ENCODE assay signal across 8 cellular contexts in the genomic region with DNA sequence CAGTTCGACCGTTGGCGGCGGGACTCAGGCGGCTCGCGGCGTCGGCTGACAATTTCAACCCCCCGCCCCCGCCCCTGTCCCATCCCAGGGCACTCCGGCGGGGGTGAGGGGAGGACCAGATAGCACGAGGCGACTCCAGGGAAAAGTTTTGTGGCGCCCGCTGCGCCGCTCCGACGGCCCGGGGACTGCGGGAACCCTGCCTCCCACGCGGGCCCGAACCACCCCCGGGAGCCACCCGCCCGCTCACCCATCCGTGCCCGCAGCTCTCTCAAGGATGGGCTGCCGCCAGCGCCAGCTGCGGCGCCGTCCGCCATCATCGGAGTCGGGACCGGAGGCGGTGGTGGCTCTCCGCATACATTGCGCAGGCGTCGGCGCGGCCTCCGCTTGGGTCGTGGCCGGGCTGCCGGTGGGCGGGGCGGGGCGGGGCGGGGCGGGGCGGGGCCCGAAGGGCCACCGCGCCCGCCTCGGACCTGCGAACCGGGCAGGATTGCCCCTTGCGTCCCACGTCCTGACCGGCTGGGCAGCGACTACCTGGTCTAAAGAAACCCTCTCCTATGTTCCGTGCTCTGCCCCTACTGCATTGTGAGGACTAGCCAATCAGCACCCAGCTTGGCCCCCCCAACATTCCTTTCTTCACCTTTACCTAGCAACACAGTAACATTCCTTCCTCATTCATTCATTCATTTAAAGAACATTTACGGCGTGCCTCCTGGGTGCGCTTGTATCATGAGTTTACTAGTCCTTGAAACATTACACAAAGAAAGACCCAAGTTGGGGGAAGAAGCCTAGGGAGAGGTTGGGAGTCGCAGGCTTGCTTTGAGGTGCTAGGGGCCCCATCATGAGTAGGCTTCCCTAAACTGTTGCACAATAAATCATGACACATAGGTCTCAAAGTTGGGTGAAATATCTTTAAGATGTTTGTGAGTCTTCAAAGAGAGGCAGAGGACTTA. TPM values are rescaled to one million over a fixed set of nuclear protein-coding genes. Genes with fewer than 3 reads are reported as not detected.
DNase-seq lines count a peak whose midpoint lies in the region; ATAC-seq and TF ChIP-seq lines count a peak whose summit lies in the region.

A gene with protein sequence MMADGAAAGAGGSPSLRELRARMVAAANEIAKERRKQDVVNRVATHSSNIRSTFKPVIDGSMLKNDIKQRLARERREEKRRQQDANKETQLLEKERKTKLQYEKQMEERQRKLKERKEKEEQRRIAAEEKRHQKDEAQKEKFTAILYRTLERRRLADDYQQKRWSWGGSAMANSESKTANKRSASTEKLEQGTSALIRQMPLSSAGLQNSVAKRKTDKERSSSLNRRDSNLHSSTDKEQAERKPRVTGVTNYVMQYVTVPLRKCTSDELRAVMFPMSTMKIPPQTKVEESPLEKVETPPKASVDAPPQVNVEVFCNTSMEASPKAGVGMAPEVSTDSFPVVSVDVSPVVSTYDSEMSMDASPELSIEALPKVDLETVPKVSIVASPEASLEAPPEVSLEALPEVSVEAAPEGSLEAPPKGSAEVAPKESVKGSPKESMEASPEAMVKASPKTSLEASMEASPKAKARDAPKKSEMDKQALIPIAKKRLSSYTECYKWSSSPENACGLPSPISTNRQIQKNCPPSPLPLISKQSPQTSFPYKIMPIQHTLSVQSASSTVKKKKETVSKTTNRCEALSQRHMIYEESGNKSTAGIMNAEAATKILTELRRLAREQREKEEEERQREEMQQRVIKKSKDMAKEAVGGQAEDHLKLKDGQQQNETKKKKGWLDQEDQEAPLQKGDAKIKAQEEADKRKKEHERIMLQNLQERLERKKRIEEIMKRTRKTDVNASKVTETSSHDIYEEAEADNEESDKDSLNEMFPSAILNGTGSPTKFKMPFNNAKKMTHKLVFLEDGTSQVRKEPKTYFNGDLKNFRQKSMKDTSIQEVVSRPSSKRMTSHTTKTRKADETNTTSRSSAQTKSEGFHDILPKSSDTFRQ (minus strand): TSS at position 359 of the 950 bp plus-strand sequence. CDS start 42 bp downstream, at position 317.

- no peaks in the 10 kb centered on the region for H3K9me3 Mint-ChIP-seq in CD4-positive, alpha-beta T cell

- H3K4me3 ChIP-seq in gastroesophageal sphincter, result peak within 1 kb of the TSS; percentile 70 to 81
- H3K4me3 ChIP-seq in osteoblast (ENCODE audit: insufficient read depth, low read length), result peak within 1 kb of the TSS; percentile 76
- H3K4me3 ChIP-seq in thyroid gland (replicated peaks in 1 of 3), result peak within 1 kb of the TSS in 2 of 3 donors; percentile 42 to 48

- DNase-seq in CD4-positive, alpha-beta T cell, result peak; percentile 40 to 67 (median 58)
- peak; percentile 69 for DNase-seq in RWPE1 (ENCODE audit: low spot score)
- DNase-seq in activated gamma-delta T cell (lab: John Stamatoyannopoulos, UW), result peak; percentile 50
- DNase-seq in osteoblast (ENCODE audit: insufficient read length, low spot score, missing footprints), result peak; percentile 92
- DNase-seq in thyroid gland, result peak; percentile 63 to 65

- no peaks in the 10 kb centered on the region for H3K9me3 ChIP-seq in CD4-positive, alpha-beta T cell (ENCODE audit: control insufficient read depth, low read length)
- no peaks in the 10 kb centered on the region for H3K9me3 ChIP-seq in gastroesophageal sphincter
- no peaks in the 10 kb centered on the region for H3K9me3 ChIP-seq in osteoblast (ENCODE audit: low read depth, low read length)
- no peaks in the 10 kb centered on the region for H3K9me3 ChIP-seq in thyroid gland

- no peak for TF ChIP-seq CTCF in CD4-positive, alpha-beta T cell (IDR thresholded peaks at IDR 0.05)
- TF ChIP-seq CTCF in RWPE1 (conservative IDR thresholded peaks at IDR 0.05; ENCODE audit: low read depth), result no peak
- no peak for TF ChIP-seq CTCF in gastroesophageal sphincter (IDR thresholded peaks at IDR 0.05)
- no peak for TF ChIP-seq CTCF in osteoblast (IDR thresholded peaks at IDR 0.05; ENCODE audit: extremely low read depth, low read depth, low read length)
- TF ChIP-seq CTCF in thyroid gland (IDR thresholded peaks at IDR 0.05), result no peak

- peaks cover 2% of the 10 kb centered on the region for H4K20me1 ChIP-seq in osteoblast (ENCODE audit: insufficient read depth, low read length)

- TF ChIP-seq POLR2A in gastroesophageal sphincter (IDR thresholded peaks at IDR 0.05) (peak; percentile 19 to 26), thyroid gland (IDR thresholded peaks at IDR 0.05) (peak in 1 of 2 donors; percentile 63)

- H2AFZ ChIP-seq in osteoblast (ENCODE audit: low read length), result peak within 1 kb of the TSS; percentile 56

- peak within 1 kb of the TSS; percentile 84 for H3K27ac Mint-ChIP-seq in CD4-positive, alpha-beta T cell

- H3K4me1 ChIP-seq in gastroesophageal sphincter (peaks cover 0 to 28% (median 0%) of the 10 kb centered on the region in 3 donors), osteoblast (ENCODE audit: insufficient read depth, low read length) (peaks cover 23% of the 10 kb centered on the region), thyroid gland (peaks cover 0 to 3% of the 10 kb centered on the region in 2 donors)

- WGBS in gastroesophageal sphincter (ENCODE audit: low coverage in 1 of 2), 2 donors, result 0 to 22% methylated on average over 3 to 17 of the region's 73 CpGs
- WGBS in thyroid gland, 2 donors, result 8 to 19% methylated on average over 5 to 7 of the region's 73 CpGs

- H3K79me2 ChIP-seq in osteoblast (ENCODE audit: insufficient read depth, low read length), result peaks cover 24% of the 10 kb centered on the region

- peak within 1 kb of the TSS; percentile 95 for H3K4me3 Mint-ChIP-seq in CD4-positive, alpha-beta T cell

- peaks cover 5% of the 10 kb centered on the region for H3K36me3 Mint-ChIP-seq in CD4-positive, alpha-beta T cell (ENCODE audit: low read depth)

- no peaks in the 10 kb centered on the region for H3K36me3 ChIP-seq in gastroesophageal sphincter
- no peaks in the 10 kb centered on the region for H3K36me3 ChIP-seq in osteoblast (ENCODE audit: insufficient read depth, low read length)
- H3K36me3 ChIP-seq in thyroid gland, result no peaks in the 10 kb centered on the region

- H3K4me2 ChIP-seq in osteoblast (ENCODE audit: insufficient read depth, low read length), result peak within 1 kb of the TSS; percentile 83

- POLR2A ChIA-PET in CD4-positive, alpha-beta T cell (lab: Charles Lee), result no interaction called here
- POLR2A ChIA-PET in RWPE1 (lab: Yijun Ruan, JAX; ENCODE audit: low non-redundant PET), result no interaction called here

- H3K27me3 Mint-ChIP-seq in CD4-positive, alpha-beta T cell, result no peaks in the 10 kb centered on the region

- peak; percentile 88 for ATAC-seq in CD4-positive, alpha-beta T cell (ENCODE audit: poor library complexity)
- peak; percentile 83 for ATAC-seq in GM19351 (IDR thresholded peaks at IDR 0.05; ENCODE audit: unreplicated experiment)
- ATAC-seq in HG03469 (IDR thresholded peaks at IDR 0.05; ENCODE audit: unreplicated experiment), result peak; percentile 74
- ATAC-seq in gastroesophageal sphincter, result peak; percentile 85

- H3K27ac ChIP-seq in CD4-positive, alpha-beta T cell (ENCODE audit: low read depth, low read length), result peak within 1 kb of the TSS; percentile 29
- peak within 1 kb of the TSS; percentile 74 for H3K27ac ChIP-seq in RWPE1
- H3K27ac ChIP-seq in gastroesophageal sphincter, result peak within 1 kb of the TSS; percentile 77 to 94 (median 90)
- peak within 1 kb of the TSS; percentile 32 for H3K27ac ChIP-seq in osteoblast (ENCODE audit: low read depth, low read length)
- peak within 1 kb of the TSS; percentile 47 to 81 (median 61) for H3K27ac ChIP-seq in thyroid gland

- no peaks in the 10 kb centered on the region for H3K27me3 ChIP-seq in CD4-positive, alpha-beta T cell (ENCODE audit: control insufficient read depth, insufficient read depth, low read length)
- no peaks in the 10 kb centered on the region for H3K27me3 ChIP-seq in gastroesophageal sphincter
- H3K27me3 ChIP-seq in osteoblast (ENCODE audit: insufficient read depth, low read length), result no peaks in the 10 kb centered on the region
- no peaks in the 10 kb centered on the region for H3K27me3 ChIP-seq in thyroid gland

- peaks cover 9% of the 10 kb centered on the region for H3K4me1 Mint-ChIP-seq in CD4-positive, alpha-beta T cell (ENCODE audit: low read depth)

- CTCF ChIA-PET in CD4-positive, alpha-beta T cell (lab: Charles Lee), result no interaction called here
- CTCF ChIA-PET in RWPE1 (lab: Yijun Ruan, JAX), result no interaction called here

- intact Hi-C loops in CD4-positive, alpha-beta T cell (cut with DNase I, micrococcal nuclease), result loop anchor here in 1 of 2 experiments (10.0 kb wide), 1 partner anchor 243 kb away; the partner anchor contains the start of gene HTATSF1
- intact Hi-C loops in thyroid gland (cut with DNase I), result no loop called here

- TF ChIP-seq EP300 in gastroesophageal sphincter (IDR thresholded peaks at IDR 0.05), result no peak

RNA-seq across cellular contexts. Expression of the gene that starts here (rescaled TPM):
- 1 to 10 TPM; 3.2 to 3.7 TPM for total RNA-seq in CD4-positive, alpha-beta T cell
- total RNA-seq in gastroesophageal sphincter (10 to 100 TPM; 17.1 to 30.5 (median 23.0) TPM), osteoblast (19.2 and 23.6 TPM in 2 replicates), thyroid gland (10 to 100 TPM; 13.8 to 22.2 (median 14.6) TPM)

Comparison
In these comparisons a context has a peak if more than half of its experiments do, and no peak if none do; other contexts are left out.
1. Peak in every context shown above with its lines: DNase-seq, ATAC-seq, H3K4me3 ChIP-seq and H3K27ac ChIP-seq.
2. H3K27ac ChIP-seq: peak in every context shown above with its lines; median percentile 90 in gastroesophageal sphincter; 74 in RWPE1; 61 in thyroid gland; 32 in osteoblast; 29 in CD4-positive, alpha-beta T cell.